Comparison of ENCODE assay signal across 13 cellular contexts in genomic region chr5:54774281-54775171, GRCh38.
DNase-seq lines count a peak whose midpoint lies in the region; ATAC-seq and TF ChIP-seq lines count a peak whose summit lies in the region.
"Had no signal": no experiment of that assay in that cellular context is flagged by ENCODE, and none has a peak within 500 bp of the region (broad histone marks: within the 10 kb centered on the region; RNA-seq: fewer than 3 reads in every experiment).

No MANE protein-coding gene starts in this region.

- intact Hi-C loops in Right ventricle myocardium superior (cut with DNase I), result no loop called here

- no peak for TF ChIP-seq CTCF in omental fat pad (IDR thresholded peaks at IDR 0.05)

- DNase-seq in AG08395 (ENCODE audit: low spot score) (peak; percentile 64), RPMI7951 (ENCODE audit: low read depth) (peak; percentile 3), Right ventricle myocardium superior (peak; percentile 87), omental fat pad (ENCODE audit: low spot score) (peak; percentile 35), NCI-H1092 treated with DMSO at 0.1 percent for 48 hours (lab: John Stamatoyannopoulos, UW) (no peak), superior temporal gyrus (ENCODE audit: extremely low spot score) (no peak)
- DNase-seq: activated T-cell treated with anti-CD3 and anti-CD28 coated beads for 4 hours, DMS79, NCI-H187 treated with DMSO at 0.1 percent for 48 hours, PC-3, retina had no signal

- ATAC-seq in Right ventricle myocardium superior (ENCODE audit: poor library complexity) (peak; percentile 92), omental fat pad (ENCODE audit: low FRiP score) (peak; percentile 48), HG03378 (IDR thresholded peaks at IDR 0.05; ENCODE audit: unreplicated experiment) (no peak), GM18870 (IDR thresholded peaks at IDR 0.05; ENCODE audit: unreplicated experiment) (no peak)
- ATAC-seq: PC-3 had no signal

Comparison
In these comparisons a context has a peak if more than half of its experiments do, and no peak if none do; other contexts are left out.
1. DNase-seq: peak in AG08395 (single experiment), RPMI7951 (single experiment), Right ventricle myocardium superior (single experiment) and omental fat pad (single experiment); none in NCI-H1092 treated with DMSO at 0.1 percent for 48 hours (single experiment) and superior temporal gyrus (single experiment).
2. ATAC-seq: peak in Right ventricle myocardium superior (single experiment) and omental fat pad (single experiment); none in HG03378 (single experiment) and GM18870 (single experiment).